In the genomic region with DNA sequence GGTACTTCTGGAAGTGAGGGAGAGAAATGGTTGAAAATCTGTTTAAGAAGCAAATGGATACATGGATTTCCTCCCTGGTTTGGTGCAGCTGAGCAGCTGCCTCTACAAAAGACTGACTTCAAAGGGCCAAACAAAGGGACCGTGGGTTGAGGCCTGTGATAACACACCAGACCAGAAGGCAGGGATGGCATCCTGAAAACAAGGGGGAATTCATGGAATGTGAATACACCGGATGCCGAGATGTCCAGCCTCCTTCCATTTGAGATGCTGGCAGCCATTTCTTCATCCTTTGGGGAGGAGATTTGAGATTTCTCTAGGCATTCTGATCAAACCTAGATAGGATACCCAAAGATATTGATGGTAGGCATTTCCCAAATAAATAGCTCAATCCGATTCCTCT, we compare ENCODE assay signal across 1 cellular context.
TF ChIP-seq lines count a peak whose summit lies in the region.

No MANE protein-coding gene starts in this region.

TF ChIP-seq in H1, 55 proteins besides CTCF, POLR2A, EP300 and RAD21:
- TF ChIP-seq, protein P1, sequence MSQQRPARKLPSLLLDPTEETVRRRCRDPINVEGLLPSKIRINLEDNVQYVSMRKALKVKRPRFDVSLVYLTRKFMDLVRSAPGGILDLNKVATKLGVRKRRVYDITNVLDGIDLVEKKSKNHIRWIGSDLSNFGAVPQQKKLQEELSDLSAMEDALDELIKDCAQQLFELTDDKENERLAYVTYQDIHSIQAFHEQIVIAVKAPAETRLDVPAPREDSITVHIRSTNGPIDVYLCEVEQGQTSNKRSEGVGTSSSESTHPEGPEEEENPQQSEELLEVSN (IDR thresholded peaks at IDR 0.05), result no peak
- TF ChIP-seq YY1 (IDR thresholded peaks at IDR 0.05; ENCODE audit: low read depth, low read length) (peak; percentile 67; the same call in 1 of the 2 replicates), EGR1 (IDR thresholded peaks at IDR 0.05; ENCODE audit: borderline replicate concordance, low read depth, low read length) (no peak), CBX5 (IDR thresholded peaks at IDR 0.05; ENCODE audit: low read depth, low read length) (no peak), POLR2AphosphoS5 (IDR thresholded peaks at IDR 0.05; ENCODE audit: low read depth, low read length) (no peak), FOSL1 (IDR thresholded peaks at IDR 0.05; ENCODE audit: insufficient read depth, low read depth, low read length) (no peak), ATF2 (IDR thresholded peaks at IDR 0.05; ENCODE audit: low read length) (no peak), RNF2 (IDR thresholded peaks at IDR 0.05; ENCODE audit: borderline replicate concordance, low read depth, low read length, missing control alignments, poor library complexity, severe bottlenecking) (no peak), TEAD4 (IDR thresholded peaks at IDR 0.05; ENCODE audit: low read depth, low read length) (peak; percentile 95), TCF12 (IDR thresholded peaks at IDR 0.05; ENCODE audit: low read depth, low read length) (no peak), RBBP5 (IDR thresholded peaks at IDR 0.05; ENCODE audit: borderline replicate concordance, low read depth, low read length) (no peak), CREB1 (IDR thresholded peaks at IDR 0.05) (no peak), CBX8 (IDR thresholded peaks at IDR 0.05; ENCODE audit: borderline replicate concordance, low read depth, low read length) (no peak), SIRT6 (IDR thresholded peaks at IDR 0.05; ENCODE audit: low read length) (no peak), TAF7 (optimal IDR thresholded peaks at IDR 0.05; ENCODE audit: borderline replicate concordance, low read depth, low read length) (no peak)
- TF ChIP-seq, protein P2, sequence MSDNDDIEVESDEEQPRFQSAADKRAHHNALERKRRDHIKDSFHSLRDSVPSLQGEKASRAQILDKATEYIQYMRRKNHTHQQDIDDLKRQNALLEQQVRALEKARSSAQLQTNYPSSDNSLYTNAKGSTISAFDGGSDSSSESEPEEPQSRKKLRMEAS (IDR thresholded peaks at IDR 0.05), result no peak
- TF ChIP-seq, protein P3, sequence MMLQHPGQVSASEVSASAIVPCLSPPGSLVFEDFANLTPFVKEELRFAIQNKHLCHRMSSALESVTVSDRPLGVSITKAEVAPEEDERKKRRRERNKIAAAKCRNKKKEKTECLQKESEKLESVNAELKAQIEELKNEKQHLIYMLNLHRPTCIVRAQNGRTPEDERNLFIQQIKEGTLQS (IDR thresholded peaks at IDR 0.05; ENCODE audit: insufficient read depth, low read depth, low read length), result no peak
